ENCODE assay signal across 8 cellular contexts in genomic region chr6:30516754-30517076, GRCh38. TPM values are rescaled to one million over a fixed set of nuclear protein-coding genes. Genes with fewer than 3 reads are reported as not detected.
DNase-seq lines count a peak whose midpoint lies in the region; ATAC-seq and TF ChIP-seq lines count a peak whose summit lies in the region.
"Not testable (repeated sequence)": the region's sequence is repeated elsewhere in the genome, so short reads cannot be mapped to it uniquely, and the experiment has no call there.

No MANE protein-coding gene starts in this region.

- H3K4me1 ChIP-seq in CD8-positive, alpha-beta memory T cell (ENCODE audit: insufficient read depth, low read length), result peaks cover 44% of the 10 kb centered on the region
- not testable (repeated sequence) for H3K4me1 ChIP-seq in psoas muscle

- POLR2A ChIA-PET in CD8-positive, alpha-beta memory T cell (lab: Charles Lee), result interaction anchor here (0.6 to 2.9 kb wide), 15 partner anchors 11 to 345 kb away, joined by 3 to 41 read pairs (median 5); partner anchors contain the start of genes ABCF1, MRPS18B and PPP1R10
- POLR2A ChIA-PET in activated CD4-positive, alpha-beta T cell treated with anti-CD3 and anti-CD28 coated beads, Interleukin-2, amount 10 ng/mL, durations not matched to agents 7 days and 5 days (lab: Charles Lee), result interaction anchor here (0.7 to 1.2 kb wide), 2 partner anchors 23 to 25 kb away, joined by 11 to 19 read pairs; no protein-coding TSS in a partner anchor

- not testable (repeated sequence) for H3K27me3 ChIP-seq in CD8-positive, alpha-beta memory T cell (ENCODE audit: insufficient read depth, low read length, poor library complexity, severe bottlenecking); MG63
- peaks cover 0 to 14% (median 8%) of the 10 kb centered on the region in 3 donors for H3K27me3 ChIP-seq in psoas muscle (ENCODE audit: insufficient read depth in 3 of 3, low read length in 2 of 3)

- not testable (repeated sequence) for H3K4me3 ChIP-seq in CD8-positive, alpha-beta memory T cell (ENCODE audit: low read length)
- H3K4me3 ChIP-seq in MG63 (peak overlapping the region; percentile 66), fibroblast of the aortic adventitia (ENCODE audit: low read depth, low read length) (peak overlapping the region; percentile 69), psoas muscle (peak overlapping the region; percentile 55)

- H3K9me3 Mint-ChIP-seq in CD8-positive, alpha-beta memory T cell, result peaks cover 3 to 13% (median 7%) of the 10 kb centered on the region in 5 donors
- peaks cover 14% of the 10 kb centered on the region for H3K9me3 Mint-ChIP-seq in activated CD4-positive, alpha-beta T cell treated with anti-CD3 and anti-CD28 coated beads, Interleukin-2, amount 10 ng/mL, durations not matched to agents 7 days and 5 days
- peaks cover 0 to 10% (median 2%) of the 10 kb centered on the region in 5 experiments for H3K9me3 Mint-ChIP-seq in brain
- H3K9me3 Mint-ChIP-seq in memory B cell, type B pancreatic cell: not testable (repeated sequence)

- not testable (repeated sequence) for TF ChIP-seq CTCF in brain (conservative IDR thresholded peaks at IDR 0.05); fibroblast of the aortic adventitia (IDR thresholded peaks at IDR 0.05; ENCODE audit: insufficient read depth, low read length); psoas muscle (IDR thresholded peaks at IDR 0.05); type B pancreatic cell (conservative IDR thresholded peaks at IDR 0.05)

- peaks cover 46 to 60% (median 58%) of the 10 kb centered on the region in 3 donors for H3K4me1 Mint-ChIP-seq in CD8-positive, alpha-beta memory T cell
- peaks cover 50% of the 10 kb centered on the region for H3K4me1 Mint-ChIP-seq in activated CD4-positive, alpha-beta T cell treated with anti-CD3 and anti-CD28 coated beads, Interleukin-2, amount 10 ng/mL, durations not matched to agents 7 days and 5 days
- H3K4me1 Mint-ChIP-seq in brain; type B pancreatic cell (ENCODE audit: unreplicated experiment): not testable (repeated sequence)
- peaks cover 24% of the 10 kb centered on the region for H3K4me1 Mint-ChIP-seq in memory B cell

- not testable (repeated sequence) for ATAC-seq in memory B cell (ENCODE audit: low read depth); psoas muscle

- intact Hi-C loops in psoas muscle (cut with DNase I), result not testable (repeated sequence)

- DNase-seq in CD8-positive, alpha-beta memory T cell; MG63; activated CD4-positive, alpha-beta T cell treated with anti-CD3 and anti-CD28 coated beads, Interleukin-2, amount 10 ng/mL, durations not matched to agents 7 days and 5 days; fibroblast of the aortic adventitia (ENCODE audit: low read depth); memory B cell (ENCODE audit: low spot score in 2 of 2); psoas muscle; type B pancreatic cell (ENCODE audit: extremely low spot score, unreplicated experiment): not testable (repeated sequence)

- 60 to 64% (median 61%) methylated on average over 8 to 9 of the region's 9 CpGs for WGBS in psoas muscle, 3 donors

- H3K36me3 Mint-ChIP-seq in CD8-positive, alpha-beta memory T cell, result peaks cover 0 to 19% (median 3%) of the 10 kb centered on the region in 3 donors
- peaks cover 24% of the 10 kb centered on the region for H3K36me3 Mint-ChIP-seq in activated CD4-positive, alpha-beta T cell treated with anti-CD3 and anti-CD28 coated beads, Interleukin-2, amount 10 ng/mL, durations not matched to agents 7 days and 5 days (ENCODE audit: low read depth)
- not testable (repeated sequence) for H3K36me3 Mint-ChIP-seq in brain, memory B cell, type B pancreatic cell

- H3K27ac Mint-ChIP-seq in CD8-positive, alpha-beta memory T cell, result peak overlapping the region; percentile 85 to 99 (median 98)
- H3K27ac Mint-ChIP-seq in activated CD4-positive, alpha-beta T cell treated with anti-CD3 and anti-CD28 coated beads, Interleukin-2, amount 10 ng/mL, durations not matched to agents 7 days and 5 days, result peak overlapping the region; percentile 99
- H3K27ac Mint-ChIP-seq in brain (peak overlapping the region in 2 of 5 experiments; percentile 80 to 91), memory B cell (peak overlapping the region; percentile 96), type B pancreatic cell (peak overlapping the region; percentile 99)

- H3K36me3 ChIP-seq in CD8-positive, alpha-beta memory T cell (ENCODE audit: insufficient read depth, low read length); MG63; psoas muscle (ENCODE audit: insufficient read depth in 1 of 2, low read depth in 1 of 2): not testable (repeated sequence)

- not testable (repeated sequence) for H3K9me3 ChIP-seq in CD8-positive, alpha-beta memory T cell (ENCODE audit: low read length); MG63; psoas muscle

- CTCF ChIA-PET in CD8-positive, alpha-beta memory T cell (lab: Charles Lee), result interaction anchor here (0.9 to 12.3 kb wide), 7 partner anchors 8 to 211 kb away, joined by 3 to 113 read pairs (median 6); no protein-coding TSS in a partner anchor
- CTCF ChIA-PET in activated CD4-positive, alpha-beta T cell treated with anti-CD3 and anti-CD28 coated beads, Interleukin-2, amount 10 ng/mL, durations not matched to agents 7 days and 5 days (lab: Charles Lee), result interaction anchor here (1.0 to 1.3 kb wide), 3 partner anchors 11 to 27 kb away, joined by 3 to 4 read pairs (median 3); no protein-coding TSS in a partner anchor

- H3K27me3 Mint-ChIP-seq in CD8-positive, alpha-beta memory T cell; activated CD4-positive, alpha-beta T cell treated with anti-CD3 and anti-CD28 coated beads, Interleukin-2, amount 10 ng/mL, durations not matched to agents 7 days and 5 days; memory B cell: not testable (repeated sequence)
- H3K27me3 Mint-ChIP-seq in brain (peaks cover 30% of the 10 kb centered on the region), type B pancreatic cell (peaks cover 22% of the 10 kb centered on the region)

- peak overlapping the region; percentile 75 to 93 (median 90) for H3K4me3 Mint-ChIP-seq in CD8-positive, alpha-beta memory T cell
- H3K4me3 Mint-ChIP-seq in activated CD4-positive, alpha-beta T cell treated with anti-CD3 and anti-CD28 coated beads, Interleukin-2, amount 10 ng/mL, durations not matched to agents 7 days and 5 days, result peak overlapping the region; percentile 84
- H3K4me3 Mint-ChIP-seq in brain (peak overlapping the region; percentile 83 to 90 (median 85)), memory B cell (peak overlapping the region; percentile 87), type B pancreatic cell (peak overlapping the region; percentile 95)

- peak overlapping the region; percentile 83 for H3K27ac ChIP-seq in CD8-positive, alpha-beta memory T cell (ENCODE audit: low read depth, low read length)
- H3K27ac ChIP-seq in psoas muscle, result peak overlapping the region; percentile 74

RNA-seq across cellular contexts. Expression of gene HLA-E, which starts 27.4 kb away (rescaled TPM):
- 100 to 1,000 TPM; 502 to 511 TPM for total RNA-seq in CD8-positive, alpha-beta memory T cell
- polyA plus RNA-seq in CD8-positive, alpha-beta memory T cell, result 2,881 TPM
- total RNA-seq in MG63 (2014; rRNA removed; shearing (Covaris generic); ENCODE audit: low replicate concordance), result 25.6 and 28.9 TPM in 2 replicates
- 100 to 1,000 TPM; 706 to 753 TPM for total RNA-seq in activated CD4-positive, alpha-beta T cell treated with anti-CD3 and anti-CD28 coated beads, Interleukin-2, amount 10 ng/mL, durations not matched to agents 7 days and 5 days
- polyA plus RNA-seq in brain (ENCODE audit: insufficient read depth, low read depth, low replicate concordance) (173 TPM), psoas muscle (100 to 1,000 TPM in 1 of 3 donors, 10 to 100 TPM in 2; 75.2 to 168 (median 98.5) TPM)
- total RNA-seq in fibroblast of the aortic adventitia (ENCODE audit: low replicate concordance) (115 and 227 TPM in 2 replicates), psoas muscle (100 to 1,000 TPM in 1 of 4 donors, 10 to 100 TPM in 3; 85.1 to 152 (median 92.4) TPM), type B pancreatic cell (ENCODE audit: low replicate concordance) (50.8 and 109 TPM in 2 replicates)

RNA-seq across cellular contexts. Expression of gene GNL1, which starts 39.6 kb away (rescaled TPM):
- total RNA-seq in CD8-positive, alpha-beta memory T cell, result 100 to 1,000 TPM; 100 to 102 TPM
- 49.8 TPM for polyA plus RNA-seq in CD8-positive, alpha-beta memory T cell
- 27.3 and 33.6 TPM in 2 replicates for total RNA-seq in MG63 (2014; rRNA removed; shearing (Covaris generic); ENCODE audit: low replicate concordance)
- 10 to 100 TPM; 51.5 to 59.9 TPM for total RNA-seq in activated CD4-positive, alpha-beta T cell treated with anti-CD3 and anti-CD28 coated beads, Interleukin-2, amount 10 ng/mL, durations not matched to agents 7 days and 5 days
- polyA plus RNA-seq in brain (ENCODE audit: insufficient read depth, low read depth, low replicate concordance), result 167 TPM
- total RNA-seq in fibroblast of the aortic adventitia (ENCODE audit: low replicate concordance), result 41.1 and 45.1 TPM in 2 replicates
- total RNA-seq in psoas muscle, result 10 to 100 TPM; 20.1 to 26.3 (median 24.2) TPM
- 10 to 100 TPM; 14.2 to 32.3 (median 30.8) TPM for polyA plus RNA-seq in psoas muscle
- total RNA-seq in type B pancreatic cell (ENCODE audit: low replicate concordance), result 59.3 and 67.1 TPM in 2 replicates

RNA-seq across cellular contexts. Expression of gene PRR3, which starts 40.4 kb away (rescaled TPM):
- total RNA-seq in CD8-positive, alpha-beta memory T cell, result 10 to 100 TPM; 28.2 to 28.9 TPM
- 8.9 TPM for polyA plus RNA-seq in CD8-positive, alpha-beta memory T cell
- 0.64 and 1.2 TPM in 2 replicates for total RNA-seq in MG63 (2014; rRNA removed; shearing (Covaris generic); ENCODE audit: low replicate concordance)
- total RNA-seq in activated CD4-positive, alpha-beta T cell treated with anti-CD3 and anti-CD28 coated beads, Interleukin-2, amount 10 ng/mL, durations not matched to agents 7 days and 5 days, result 10 to 100 TPM; 16.0 to 22.2 TPM
- 39.4 TPM for polyA plus RNA-seq in brain (ENCODE audit: insufficient read depth, low read depth, low replicate concordance)
- 2.3 and 11.0 TPM in 2 replicates for total RNA-seq in fibroblast of the aortic adventitia (ENCODE audit: low replicate concordance)
- total RNA-seq in psoas muscle, result 1 to 10 TPM; 1.5 to 3.5 (median 1.8) TPM
- 1 to 10 TPM; 2.3 to 5.1 (median 3.5) TPM for polyA plus RNA-seq in psoas muscle
- 10.7 and 32.5 TPM in 2 replicates for total RNA-seq in type B pancreatic cell (ENCODE audit: low replicate concordance)

RNA-seq across cellular contexts. Expression of gene ABCF1, which starts 54.5 kb away (rescaled TPM):
- total RNA-seq in CD8-positive, alpha-beta memory T cell, result 100 to 1,000 TPM; 127 to 133 TPM
- polyA plus RNA-seq in CD8-positive, alpha-beta memory T cell, result 54.0 TPM
- total RNA-seq in MG63 (2014; rRNA removed; shearing (Covaris generic); ENCODE audit: low replicate concordance), result 19.4 and 26.1 TPM in 2 replicates
- 10 to 100 TPM; 72.2 to 78.0 TPM for total RNA-seq in activated CD4-positive, alpha-beta T cell treated with anti-CD3 and anti-CD28 coated beads, Interleukin-2, amount 10 ng/mL, durations not matched to agents 7 days and 5 days
- 100 TPM for polyA plus RNA-seq in brain (ENCODE audit: insufficient read depth, low read depth, low replicate concordance)
- 33.0 and 43.2 TPM in 2 replicates for total RNA-seq in fibroblast of the aortic adventitia (ENCODE audit: low replicate concordance)
- 100 to 1,000 TPM in 1 of 4 donors, 10 to 100 TPM in 3; 64.2 to 108 (median 95.5) TPM for total RNA-seq in psoas muscle
- polyA plus RNA-seq in psoas muscle, result 100 to 1,000 TPM in 2 of 3 donors, 10 to 100 TPM in 1; 53.8 to 119 (median 108) TPM
- total RNA-seq in type B pancreatic cell (ENCODE audit: low replicate concordance), result 64.2 and 69.2 TPM in 2 replicates
